ENCODE assay signal across 8 cellular contexts in the genomic region with DNA sequence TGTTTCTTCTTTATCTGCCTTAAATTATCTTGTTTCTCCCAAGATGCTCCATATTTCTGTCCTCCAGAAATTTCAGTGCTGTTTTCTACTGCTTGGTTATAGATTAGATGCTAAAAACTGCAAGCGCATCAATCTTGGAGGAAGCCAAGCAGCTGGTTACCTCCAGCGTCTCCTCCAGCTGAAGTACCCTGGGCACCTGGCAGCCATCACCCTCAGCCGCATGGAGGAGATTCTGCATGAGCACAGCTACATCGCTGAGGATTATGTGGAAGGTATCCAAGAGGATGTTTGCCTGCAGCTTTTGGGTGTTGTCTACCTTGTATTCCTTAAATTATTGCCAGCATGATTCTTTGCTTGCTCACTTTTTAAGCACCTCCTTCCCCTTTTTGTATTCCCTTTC. TPM values are rescaled to one million over a fixed set of nuclear protein-coding genes. Genes with fewer than 3 reads are reported as not detected.
"Had no signal": no experiment of that assay in that cellular context is flagged by ENCODE, and none has a peak within 500 bp of the region (broad histone marks: within the 10 kb centered on the region; RNA-seq: fewer than 3 reads in every experiment).

No MANE protein-coding gene starts in this region.

- H2AFZ ChIP-seq: GM23338 had no signal

- H3K4me3 Mint-ChIP-seq: GM23338, H9 had no signal

- ATAC-seq: GM23338, HepG2 had no signal

- H3K27ac ChIP-seq: HL-60 had no signal

- DNase-seq: H9 had no signal

- FAIRE-seq: H1, H54, HepG2 had no signal

- H3K27me3 Mint-ChIP-seq: IgD-negative memory B cell had no signal

- H3K27ac Mint-ChIP-seq: GM23338, H9 had no signal

- H3K4me2 ChIP-seq: GM23338 had no signal

- H3K4me3 ChIP-seq: GM23338 had no signal

- H3K9me3 Mint-ChIP-seq: H9, IgD-negative memory B cell had no signal

RNA-seq across cellular contexts. Expression of gene SLC32A1, which starts 27.7 kb away (rescaled TPM):
- total RNA-seq: HepG2, HT1080 had no signal
- polyA plus RNA-seq: GM23338, HepG2, IgD-negative memory B cell had no signal
